ENCODE assay signal across 28 cellular contexts in the genomic region with DNA sequence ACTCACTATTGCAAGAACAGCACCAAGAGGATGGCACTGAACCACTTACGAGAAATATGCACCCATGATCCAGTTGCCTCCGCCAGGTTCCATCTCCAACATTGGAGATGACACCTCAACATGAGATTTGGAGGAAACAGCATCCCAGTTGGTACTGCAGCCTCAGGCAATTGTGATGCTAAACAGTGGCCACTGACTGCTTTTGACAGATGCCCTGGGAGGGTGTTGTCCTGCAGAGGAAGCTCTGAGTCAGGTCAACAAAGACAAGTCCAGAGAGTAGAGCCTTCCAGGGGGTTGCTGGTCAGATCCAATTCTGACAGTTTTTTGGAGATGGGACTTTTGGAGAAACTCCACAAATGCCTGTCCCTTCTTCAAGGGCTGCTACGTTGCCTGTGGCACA.
"Had no signal": no experiment of that assay in that cellular context is flagged by ENCODE, and none has a peak within 500 bp of the region (broad histone marks: within the 10 kb centered on the region; RNA-seq: fewer than 3 reads in every experiment).

No MANE protein-coding gene starts in this region.

- H3K4me3 Mint-ChIP-seq: activated CD4-positive, alpha-beta memory T cell treated with anti-CD3 and anti-CD28 coated beads for 36 hours; activated CD4-positive, alpha-beta T cell treated with anti-CD3 and anti-CD28 coated beads, Interleukin-2, amount 10 ng/mL, durations not matched to agents 24 days and 14 days; activated naive CD4-positive, alpha-beta T cell treated with anti-CD3 and anti-CD28 coated beads, Interleukin-2, amount 50 U/mL, for 24 hours; activated naive CD8-positive, alpha-beta T cell treated with anti-CD3 and anti-CD28 coated beads, Interleukin-2, amount 10 ng/mL, durations not matched to agents 7 days and 5 days had no signal

- H3K9me3 Mint-ChIP-seq: activated naive CD4-positive, alpha-beta T cell treated with anti-CD3 and anti-CD28 coated beads, Interleukin-2, amount 50 U/mL, for 24 hours had no signal

- FAIRE-seq: RCC 7860 had no signal

- DNase-seq: activated CD4-positive, alpha-beta memory T cell treated with anti-CD3 and anti-CD28 coated beads for 36 hours; activated CD4-positive, alpha-beta T cell treated with anti-CD3 and anti-CD28 coated beads, Interleukin-2, amount 10 ng/mL, durations not matched to agents 24 days and 14 days; activated CD8-positive, alpha-beta memory T cell treated with anti-CD3 and anti-CD28 coated beads, Interleukin-2, amount 50 U/mL, for 48 hours; activated gamma-delta T cell; activated naive CD4-positive, alpha-beta T cell treated with Interleukin-2 at 50 U/mL for 16 hours; activated naive CD8-positive, alpha-beta T cell treated with anti-CD3 and anti-CD28 coated beads, Interleukin-2, amount 10 ng/mL, durations not matched to agents 7 days and 5 days; activated T-cell treated with anti-CD3 and anti-CD28 coated beads, Interleukin-2, amount 50 U/mL, for 48 hours; amygdala; Kasumi-1; MG63; NCI-H1048; NCI-H1105 treated with DMSO at 0.1 percent for 48 hours; NCI-H1436 treated with DMSO at 0.1 percent for 48 hours; NCI-H1694 treated with DMSO at 0.1 percent for 48 hours; NCI-H2029; NCI-H345; NCI-H524 treated with DMSO at 0.1 percent for 48 hours; NK-92 treated with Interleukin-12 subunit alpha and Interleukin-12 subunit beta, amount 100 ng/mL, for 24 hours; PC-9; Right ventricle myocardium superior; SW 1271; T-helper 1 cell; T1000; WERI-Rb-1 had no signal

- H3K36me3 ChIP-seq: ascending aorta, MG63, WERI-Rb-1 had no signal

- H3K27ac ChIP-seq: ascending aorta, coronary artery, PC-9, WERI-Rb-1 had no signal

- H3K4me3 ChIP-seq: ascending aorta, coronary artery had no signal

- H3K4me1 Mint-ChIP-seq: activated CD4-positive, alpha-beta T cell treated with anti-CD3 and anti-CD28 coated beads, Interleukin-2, amount 10 ng/mL, durations not matched to agents 24 days and 14 days; activated naive CD4-positive, alpha-beta T cell treated with anti-CD3 and anti-CD28 coated beads, Interleukin-2, amount 50 U/mL, for 24 hours; activated naive CD8-positive, alpha-beta T cell treated with anti-CD3 and anti-CD28 coated beads, Interleukin-2, amount 10 ng/mL, durations not matched to agents 7 days and 5 days had no signal

- H3K4me1 ChIP-seq: ascending aorta had no signal

- H3K27me3 ChIP-seq: ascending aorta, MG63 had no signal

- H3K27ac Mint-ChIP-seq: activated CD4-positive, alpha-beta memory T cell treated with anti-CD3 and anti-CD28 coated beads for 36 hours; activated CD4-positive, alpha-beta T cell treated with anti-CD3 and anti-CD28 coated beads, Interleukin-2, amount 10 ng/mL, durations not matched to agents 24 days and 14 days; activated naive CD4-positive, alpha-beta T cell treated with anti-CD3 and anti-CD28 coated beads, Interleukin-2, amount 50 U/mL, for 24 hours; activated naive CD8-positive, alpha-beta T cell treated with anti-CD3 and anti-CD28 coated beads, Interleukin-2, amount 10 ng/mL, durations not matched to agents 7 days and 5 days had no signal

- H3K27me3 Mint-ChIP-seq: activated CD4-positive, alpha-beta memory T cell treated with anti-CD3 and anti-CD28 coated beads for 36 hours; activated naive CD4-positive, alpha-beta T cell treated with anti-CD3 and anti-CD28 coated beads, Interleukin-2, amount 50 U/mL, for 24 hours; activated naive CD8-positive, alpha-beta T cell treated with anti-CD3 and anti-CD28 coated beads, Interleukin-2, amount 10 ng/mL, durations not matched to agents 7 days and 5 days had no signal

- H3K9me3 ChIP-seq: ascending aorta, MG63 had no signal

- H3K36me3 Mint-ChIP-seq: activated naive CD4-positive, alpha-beta T cell treated with anti-CD3 and anti-CD28 coated beads, Interleukin-2, amount 50 U/mL, for 24 hours had no signal
